In the genomic region with DNA sequence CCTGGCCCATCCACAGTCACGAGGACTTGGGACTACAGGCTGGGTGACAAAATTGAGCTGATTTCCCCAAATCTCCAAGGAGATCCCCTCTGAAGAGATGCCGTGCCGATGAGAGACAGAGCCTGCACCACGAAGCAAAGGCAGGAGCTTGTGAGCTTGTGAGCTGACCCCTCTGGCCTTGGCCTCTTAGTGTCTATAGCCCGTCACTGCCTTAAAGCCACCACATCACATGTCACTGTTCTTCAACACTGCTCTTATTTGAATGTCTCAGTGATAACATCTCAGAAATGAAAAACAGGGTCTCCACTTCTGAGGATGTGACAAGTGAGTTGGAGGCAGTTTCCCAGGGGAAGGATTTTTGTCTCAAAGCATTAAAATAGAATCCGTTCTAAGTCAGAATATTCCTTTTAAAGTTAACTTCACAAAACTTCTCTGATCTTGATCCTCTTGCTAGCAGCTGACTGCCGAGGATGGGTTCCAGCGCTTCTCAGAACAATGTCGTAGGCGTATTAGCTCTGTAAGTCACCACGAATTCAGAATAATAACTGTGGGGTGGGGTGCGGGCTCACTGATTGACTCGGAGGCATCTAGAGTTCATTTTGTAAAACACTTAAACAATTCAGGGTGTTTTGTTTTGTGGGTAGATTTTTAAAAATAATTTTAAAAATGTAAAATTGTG, we compare ENCODE assay signal across 8 cellular contexts. TPM values are rescaled to one million over a fixed set of nuclear protein-coding genes. Genes with fewer than 3 reads are reported as not detected.
A peak's percentile ranks its signal among the peaks of the same experiment; 100 is the strongest.
DNase-seq lines count a peak whose midpoint lies in the region; ATAC-seq, FAIRE-seq and TF ChIP-seq lines count a peak whose summit lies in the region.

No MANE protein-coding gene starts in this region.

- H3K4me3 ChIP-seq in colonic mucosa = no peak overlapping the region
- no peak overlapping the region for H3K4me3 ChIP-seq in small intestine (ENCODE audit: low read depth in 1 of 2, low read length in 2 of 2)

- ATAC-seq in GM21367 (IDR thresholded peaks at IDR 0.05; ENCODE audit: unreplicated experiment) (peak; percentile 35), activated B cell treated with CpG ODN at 0.5 μM for 24 hours (ENCODE audit: low read depth) (no peak)

- no peak for FAIRE-seq in small intestine (lab: Jason Lieb, UNC)

- intact Hi-C loops in activated B cell treated with CpG ODN at 0.5 μM for 24 hours (cut with micrococcal nuclease) (loop anchor here (1.0 kb wide), 1 partner anchor 14 kb away; no protein-coding TSS in a partner anchor), colonic mucosa (cut with DNase I) (no loop called here)

- WGBS in small intestine, 3 donors = 50 to 79% (median 67%) methylated on average over 13 of the region's 13 CpGs

- H3K27me3 ChIP-seq in colonic mucosa (no peaks in the 10 kb centered on the region), small intestine (ENCODE audit: control insufficient read depth in 2 of 2, insufficient read depth in 2 of 2, low read length in 2 of 2) (no peaks in the 10 kb centered on the region)

- CTCF ChIA-PET in activated B cell treated with CpG ODN at 0.5 μM for 24 hours (lab: Charles Lee) = no interaction called here

- H3K4me1 ChIP-seq in colonic mucosa (no peaks in the 10 kb centered on the region), small intestine (ENCODE audit: control insufficient read depth in 2 of 2, insufficient read depth in 1 of 2, low read depth in 1 of 2, low read length in 1 of 2) (peaks cover 0 to 14% of the 10 kb centered on the region in 2 donors)

- POLR2A ChIA-PET in activated B cell treated with CpG ODN at 0.5 μM for 24 hours (lab: Charles Lee) = interaction anchor here (0.5 to 1.8 kb wide), 5 partner anchors 12 to 88 kb away, joined by 3 to 5 read pairs (median 4); no protein-coding TSS in a partner anchor

- peak overlapping the region; percentile 22 for H3K27ac Mint-ChIP-seq in activated B cell treated with CpG ODN at 0.5 μM for 24 hours

- H3K27ac ChIP-seq in colonic mucosa = peak overlapping the region; percentile 49
- peak overlapping the region in 1 of 2 donors; percentile 93 for H3K27ac ChIP-seq in small intestine (ENCODE audit: low read depth in 1 of 2, low read length in 1 of 2)

- H3K4me3 Mint-ChIP-seq in activated B cell treated with CpG ODN at 0.5 μM for 24 hours = peak overlapping the region; percentile 45

- peaks cover 27% of the 10 kb centered on the region for H3K36me3 Mint-ChIP-seq in activated B cell treated with CpG ODN at 0.5 μM for 24 hours (ENCODE audit: low read depth)

- no peak for TF ChIP-seq CTCF in activated B cell treated with CpG ODN at 0.5 μM for 24 hours (IDR thresholded peaks at IDR 0.05)
- no peak for TF ChIP-seq CTCF in colonic mucosa (IDR thresholded peaks at IDR 0.05)

- peaks cover 83% of the 10 kb centered on the region for H3K4me1 Mint-ChIP-seq in activated B cell treated with CpG ODN at 0.5 μM for 24 hours

- H3K9me3 Mint-ChIP-seq in activated B cell treated with CpG ODN at 0.5 μM for 24 hours = no peaks in the 10 kb centered on the region

- H3K9ac ChIP-seq in colonic mucosa (ENCODE audit: low read depth in 2 of 2, low read length in 2 of 2) = peak overlapping the region; percentile 0 to 9

- no peaks in the 10 kb centered on the region for H3K9me3 ChIP-seq in colonic mucosa
- no peaks in the 10 kb centered on the region for H3K9me3 ChIP-seq in small intestine (ENCODE audit: control insufficient read depth, low read depth)

- H3K27me3 Mint-ChIP-seq in activated B cell treated with CpG ODN at 0.5 μM for 24 hours = no peaks in the 10 kb centered on the region

- DNase-seq in activated B cell treated with CpG ODN at 0.5 μM for 24 hours (no peak), colonic mucosa (no peak), DMS153 treated with DMSO at 0.1 percent for 48 hours (lab: John Stamatoyannopoulos, UW; ENCODE audit: unreplicated experiment) (no peak), NCI-H1930 (lab: John Stamatoyannopoulos, UW) (no peak), small intestine (no peak), COLO668 (lab: John Stamatoyannopoulos, UW; ENCODE audit: unreplicated experiment) (no peak)
- peak; percentile 35 to 66 for DNase-seq in stimulated activated CD4-positive, alpha-beta T cell treated with anti-CD3 and anti-CD28 coated beads, Interleukin-12 subunit alpha, Interleukin-12 subunit beta, amount 100 ng/mL, for 24 hours (ENCODE audit: low read depth in 2 of 2)

- no peaks in the 10 kb centered on the region for H3K36me3 ChIP-seq in colonic mucosa
- H3K36me3 ChIP-seq in small intestine (ENCODE audit: control insufficient read depth in 2 of 2, insufficient read depth in 2 of 2, low read length in 2 of 2) = no peaks in the 10 kb centered on the region

RNA-seq across cellular contexts. Expression of a gene that starts 37.5 kb away (rescaled TPM):
- total RNA-seq in activated B cell treated with CpG ODN at 0.5 μM for 24 hours (40.1 and 40.6 TPM in 2 replicates), colonic mucosa (1 to 10 TPM; 2.9 to 4.9 TPM)
- 1 to 10 TPM in 2 of 3 donors, under 1 TPM in 1; 0.89 to 2.9 (median 1.1) TPM for polyA plus RNA-seq in small intestine

Comparison
In these comparisons a context has a peak if more than half of its experiments do, and no peak if none do; other contexts are left out.
1. DNase-seq: peak in stimulated activated CD4-positive, alpha-beta T cell treated with anti-CD3 and anti-CD28 coated beads, Interleukin-12 subunit alpha, Interleukin-12 subunit beta, amount 100 ng/mL, for 24 hours (2 of 2); none in activated B cell treated with CpG ODN at 0.5 μM for 24 hours (single experiment), colonic mucosa (single experiment), DMS153 treated with DMSO at 0.1 percent for 48 hours (single experiment), NCI-H1930 (0 of 2), small intestine (single experiment) and COLO668 (single experiment).